Comparison of ENCODE assay signal across 29 cellular contexts in the genomic region with DNA sequence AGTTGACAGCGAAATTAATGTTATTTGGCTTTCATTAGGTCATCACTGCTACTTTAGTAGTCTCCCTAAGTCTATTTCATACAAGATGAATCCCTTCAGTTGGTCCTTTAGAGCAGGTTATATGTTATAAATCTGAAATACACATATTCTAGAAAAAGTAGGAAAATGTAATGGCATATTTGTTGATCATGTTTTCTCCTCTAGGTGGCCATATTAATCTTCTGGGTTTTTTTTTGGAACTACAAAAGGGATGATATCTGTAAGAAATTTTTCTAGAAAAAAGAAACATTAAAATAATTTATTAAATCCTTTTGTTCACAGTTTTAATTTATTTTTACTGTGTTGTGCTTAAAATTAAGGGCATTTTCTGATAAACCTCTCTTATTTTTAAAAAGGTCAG.
DNase-seq lines count a peak whose midpoint lies in the region; ATAC-seq and TF ChIP-seq lines count a peak whose summit lies in the region.
"Had no signal": no experiment of that assay in that cellular context is flagged by ENCODE, and none has a peak within 500 bp of the region (broad histone marks: within the 10 kb centered on the region; RNA-seq: fewer than 3 reads in every experiment).

No MANE protein-coding gene starts in this region.

- peaks cover 2% of the 10 kb centered on the region for H3K36me3 Mint-ChIP-seq in chondrocyte (ENCODE audit: low read depth)
- no peaks in the 10 kb centered on the region for H3K36me3 Mint-ChIP-seq in type B pancreatic cell

- BruUV-seq in PC-3 (replicated peaks; lab: Mats Ljungman, UMichigan): no TSS peak

- no peak overlapping the region for H3K27ac Mint-ChIP-seq in chondrocyte (ENCODE audit: unreplicated experiment)
- H3K27ac Mint-ChIP-seq in type B pancreatic cell: no peak overlapping the region
- H3K27ac Mint-ChIP-seq: effector memory CD8-positive, alpha-beta T cell; neural progenitor cell had no signal

- intact Hi-C loops in PC-3 (cut with micrococcal nuclease) (loop anchor here (5.0 to 10.0 kb wide), 2 partner anchors 119 to 286 kb away; no protein-coding TSS in a partner anchor), esophagus muscularis mucosa (cut with DNase I) (no loop called here)

- peak; percentile 58 for TF ChIP-seq CTCF in PC-3 (conservative IDR thresholded peaks at IDR 0.05; ENCODE audit: low read depth, low read length)
- TF ChIP-seq CTCF in chondrocyte (IDR thresholded peaks at IDR 0.05): peak; percentile 64
- peak; percentile 42 for TF ChIP-seq CTCF in type B pancreatic cell (conservative IDR thresholded peaks at IDR 0.05)
- no peak for TF ChIP-seq CTCF in esophagus muscularis mucosa (IDR thresholded peaks at IDR 0.05)

- H3K9me3 Mint-ChIP-seq in chondrocyte (ENCODE audit: low read depth) (peaks cover 11% of the 10 kb centered on the region), type B pancreatic cell (peaks cover 3% of the 10 kb centered on the region)

- H3K9me3 ChIP-seq in PC-3 (ENCODE audit: low read length): no peaks in the 10 kb centered on the region
- H3K9me3 ChIP-seq in esophagus muscularis mucosa: peaks cover 0 to 5% (median 2%) of the 10 kb centered on the region in 4 donors
- H3K9me3 ChIP-seq: lower lobe of right lung, prostate gland, transverse colon had no signal

- H3K27me3 Mint-ChIP-seq in chondrocyte (ENCODE audit: low read depth): peaks cover 26% of the 10 kb centered on the region
- no peaks in the 10 kb centered on the region for H3K27me3 Mint-ChIP-seq in type B pancreatic cell

- H3K4me3 ChIP-seq in PC-3 (ENCODE audit: low read length): no peak overlapping the region
- no peak overlapping the region for H3K4me3 ChIP-seq in esophagus muscularis mucosa
- H3K4me3 ChIP-seq: BLaER1, coronary artery, lower lobe of right lung, neural progenitor cell, prostate gland, transverse colon had no signal

- POLR2A ChIA-PET in PC-3 (lab: Charles Lee; ENCODE audit: unreplicated experiment): no interaction called here

- no peak for TF ChIP-seq POLR2A in esophagus muscularis mucosa (IDR thresholded peaks at IDR 0.05; ENCODE audit: low read depth)

- H3K4me1 ChIP-seq in PC-3 (ENCODE audit: insufficient read depth, low read length) (no peaks in the 10 kb centered on the region), esophagus muscularis mucosa (no peaks in the 10 kb centered on the region)
- H3K4me1 ChIP-seq: BLaER1, lower lobe of right lung, neural progenitor cell, prostate gland, transverse colon had no signal

- H3K79me2 ChIP-seq in PC-3 (ENCODE audit: low read length): no peaks in the 10 kb centered on the region

- no peaks in the 10 kb centered on the region for H3K27me3 ChIP-seq in PC-3 (ENCODE audit: low read length)
- H3K27me3 ChIP-seq in esophagus muscularis mucosa: no peaks in the 10 kb centered on the region
- H3K27me3 ChIP-seq: BLaER1, neural progenitor cell, transverse colon had no signal

- CTCF ChIA-PET in PC-3 (lab: Charles Lee): interaction anchor here (0.7 kb wide), 1 partner anchor 111 kb away, joined by 4 read pairs; no protein-coding TSS in a partner anchor

- no peak for TF ChIP-seq EP300 in esophagus muscularis mucosa (IDR thresholded peaks at IDR 0.05)

- H3K4me2 ChIP-seq in PC-3 (ENCODE audit: low read length): no peak overlapping the region
- H3K4me2 ChIP-seq: BLaER1, neural progenitor cell had no signal

- DNase-seq in DMS53 (lab: John Stamatoyannopoulos, UW) (peak; percentile 16), DMS53 treated with DMSO at 0.1 percent for 48 hours (lab: John Stamatoyannopoulos, UW; ENCODE audit: unreplicated experiment) (no peak), PC-3 (peak; percentile 15), chondrocyte (ENCODE audit: low spot score) (no peak), type B pancreatic cell (ENCODE audit: extremely low spot score, unreplicated experiment) (no peak), KG1 (lab: John Stamatoyannopoulos, UW) (no peak), glomerular visceral epithelial cell (ENCODE audit: extremely low spot score) (no peak), esophagus muscularis mucosa (ENCODE audit: extremely low spot score) (no peak)
- DNase-seq: activated CD4-positive, alpha-beta T cell treated with anti-CD3 and anti-CD28 coated beads for 48 hours; activated naive CD4-positive, alpha-beta T cell treated with Interleukin-2 at 50 U/mL for 16 hours; activated T-cell treated with anti-CD3 and anti-CD28 coated beads, Interleukin-2, amount 50 U/mL, for 48 hours; amniotic stem cell; effector memory CD8-positive, alpha-beta T cell; H7; Kasumi-1; lower lobe of right lung; NCI-H1092; NCI-H2029; NCI-H345; small intestine; stimulated activated CD4-positive, alpha-beta T cell treated with anti-CD3 and anti-CD28 coated beads, Interleukin-1b, Interleukin-23, amount 100 ng/mL, for 48 hours; transverse colon had no signal

- H3K9ac ChIP-seq in PC-3 (ENCODE audit: low read length): no peak overlapping the region
- H3K9ac ChIP-seq: BLaER1, neural progenitor cell had no signal

- no peaks in the 10 kb centered on the region for H3K9me2 ChIP-seq in PC-3 (replicated peaks; ENCODE audit: low read length)

- no peak overlapping the region for H3K4me3 Mint-ChIP-seq in chondrocyte (ENCODE audit: unreplicated experiment)
- H3K4me3 Mint-ChIP-seq in type B pancreatic cell: no peak overlapping the region
- H3K4me3 Mint-ChIP-seq: effector memory CD8-positive, alpha-beta T cell; neural progenitor cell had no signal

- H4K20me1 ChIP-seq in PC-3 (ENCODE audit: low read length): no peaks in the 10 kb centered on the region
- H4K20me1 ChIP-seq: BLaER1 had no signal

- H2AFZ ChIP-seq in PC-3 (ENCODE audit: low read length): no peak overlapping the region
- H2AFZ ChIP-seq: neural progenitor cell had no signal

- H3K4me1 Mint-ChIP-seq in chondrocyte (ENCODE audit: low read depth): no peaks in the 10 kb centered on the region
- no peaks in the 10 kb centered on the region for H3K4me1 Mint-ChIP-seq in type B pancreatic cell (ENCODE audit: unreplicated experiment)
- H3K4me1 Mint-ChIP-seq: neural progenitor cell had no signal

- no peaks in the 10 kb centered on the region for H3F3A ChIP-seq in PC-3 (ENCODE audit: low read length, unreplicated experiment)

- H3K27ac ChIP-seq in PC-3 (ENCODE audit: low read length): no peak overlapping the region
- no peak overlapping the region for H3K27ac ChIP-seq in esophagus muscularis mucosa (replicated peaks in 1 of 4)
- H3K27ac ChIP-seq: 22Rv1, BLaER1, coronary artery, lower lobe of right lung, neural progenitor cell, prostate gland, transverse colon had no signal

- ATAC-seq in PC-3: no peak
- ATAC-seq: effector memory CD8-positive, alpha-beta T cell; esophagus mucosa; lower lobe of right lung; Panc1 had no signal

- H3K36me3 ChIP-seq in PC-3 (ENCODE audit: low read depth, low read length): no peaks in the 10 kb centered on the region
- no peaks in the 10 kb centered on the region for H3K36me3 ChIP-seq in esophagus muscularis mucosa
- H3K36me3 ChIP-seq: BLaER1, lower lobe of right lung, neural progenitor cell, prostate gland, transverse colon had no signal

- WGBS in esophagus muscularis mucosa: 76% methylated on average over 1 of the region's 1 CpG

Comparison
In these comparisons a context has a peak if more than half of its experiments do, and no peak if none do; other contexts are left out.
1. DNase-seq: peak in DMS53 (single experiment) and PC-3 (single experiment); none in DMS53 treated with DMSO at 0.1 percent for 48 hours (single experiment), chondrocyte (single experiment), type B pancreatic cell (single experiment), KG1 (single experiment), glomerular visceral epithelial cell (single experiment) and esophagus muscularis mucosa (single experiment).
2. CTCF ChIP-seq: peak in PC-3 (single experiment), chondrocyte (single experiment) and type B pancreatic cell (single experiment); none in esophagus muscularis mucosa (0 of 3).